Comparison of ENCODE assay signal across 10 cellular contexts in the genomic region with DNA sequence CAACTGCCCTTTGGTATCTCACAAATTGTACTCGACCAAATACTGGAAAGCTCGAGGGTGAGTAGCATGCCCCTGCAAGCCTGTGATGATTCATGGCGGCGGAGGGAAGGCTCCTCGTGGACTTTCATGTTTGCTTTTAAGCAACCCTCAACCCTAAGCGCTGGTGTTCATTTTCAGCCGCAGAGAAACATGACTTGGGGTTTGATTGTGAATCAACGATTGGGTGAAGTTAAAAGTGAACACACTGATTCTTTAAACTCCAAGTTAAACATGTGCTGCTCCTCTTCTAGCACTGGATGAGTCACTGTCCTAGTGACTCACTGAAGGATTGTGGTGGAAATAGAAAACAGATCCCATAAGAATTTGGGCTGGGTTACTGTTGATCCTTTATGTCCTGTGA. TPM values are rescaled to one million over a fixed set of nuclear protein-coding genes. Genes with fewer than 3 reads are reported as not detected.
A peak's percentile ranks its signal among the peaks of the same experiment; 100 is the strongest.
DNase-seq lines count a peak whose midpoint lies in the region; ATAC-seq and TF ChIP-seq lines count a peak whose summit lies in the region.
"Had no signal": no experiment of that assay in that cellular context is flagged by ENCODE, and none has a peak within 500 bp of the region (broad histone marks: within the 10 kb centered on the region; RNA-seq: fewer than 3 reads in every experiment).

No MANE protein-coding gene starts in this region.

- H3K36me3 Mint-ChIP-seq in activated T-cell treated with anti-CD3 and anti-CD28 coated beads, Interleukin-2, amount 50 U/mL, for 24 hours (ENCODE audit: low read depth) = peaks cover 46% of the 10 kb centered on the region
- no peaks in the 10 kb centered on the region for H3K36me3 Mint-ChIP-seq in natural killer cell treated with Interleukin-12 subunit alpha and Interleukin-12 subunit beta and Interleukin-15 and Interleukin-18, amount 100 ng/mL, for 72 hours

- peaks cover 16% of the 10 kb centered on the region for H3K27me3 Mint-ChIP-seq in activated T-cell treated with anti-CD3 and anti-CD28 coated beads, Interleukin-2, amount 50 U/mL, for 24 hours
- peaks cover 0 to 8% of the 10 kb centered on the region in 2 donors for H3K27me3 Mint-ChIP-seq in natural killer cell treated with Interleukin-12 subunit alpha and Interleukin-12 subunit beta and Interleukin-15 and Interleukin-18, amount 100 ng/mL, for 72 hours

- no peaks in the 10 kb centered on the region for H3K36me3 ChIP-seq in kidney epithelial cell (ENCODE audit: control insufficient read depth, insufficient read depth, low read length)

- H3K4me3 Mint-ChIP-seq in activated T-cell treated with anti-CD3 and anti-CD28 coated beads, Interleukin-2, amount 50 U/mL, for 24 hours = no peak overlapping the region
- no peak overlapping the region for H3K4me3 Mint-ChIP-seq in natural killer cell treated with Interleukin-12 subunit alpha and Interleukin-12 subunit beta and Interleukin-15 and Interleukin-18, amount 100 ng/mL, for 72 hours
- H3K4me3 Mint-ChIP-seq: central memory CD8-positive, alpha-beta T cell had no signal

- intact Hi-C loops in posterior vena cava (cut with DNase I) = no loop called here

- no peaks in the 10 kb centered on the region for H3K9me3 Mint-ChIP-seq in activated T-cell treated with anti-CD3 and anti-CD28 coated beads, Interleukin-2, amount 50 U/mL, for 24 hours
- H3K9me3 Mint-ChIP-seq in natural killer cell treated with Interleukin-12 subunit alpha and Interleukin-12 subunit beta and Interleukin-15 and Interleukin-18, amount 100 ng/mL, for 72 hours = no peaks in the 10 kb centered on the region
- H3K9me3 Mint-ChIP-seq: central memory CD8-positive, alpha-beta T cell had no signal

- no peak for ATAC-seq in natural killer cell treated with Interleukin-12 subunit alpha and Interleukin-12 subunit beta and Interleukin-15 and Interleukin-18, amount 100 ng/mL, for 72 hours

- H3K4me1 Mint-ChIP-seq in activated T-cell treated with anti-CD3 and anti-CD28 coated beads, Interleukin-2, amount 50 U/mL, for 24 hours (ENCODE audit: low read depth) = peaks cover 39% of the 10 kb centered on the region
- no peaks in the 10 kb centered on the region for H3K4me1 Mint-ChIP-seq in natural killer cell treated with Interleukin-12 subunit alpha and Interleukin-12 subunit beta and Interleukin-15 and Interleukin-18, amount 100 ng/mL, for 72 hours (ENCODE audit: low read depth in 2 of 2)
- H3K4me1 Mint-ChIP-seq: central memory CD8-positive, alpha-beta T cell had no signal

- peak; percentile 43 for DNase-seq in stimulated activated naive CD4-positive, alpha-beta T cell treated with Interleukin-2 at 50 U/mL for 16 hours (lab: John Stamatoyannopoulos, UW)
- DNase-seq in stimulated activated naive CD4-positive, alpha-beta T cell (lab: John Stamatoyannopoulos, UW) = no peak
- DNase-seq in activated T-cell treated with anti-CD3 and anti-CD28 coated beads, Interleukin-2, amount 50 U/mL, for 24 hours = peak; percentile 46
- DNase-seq in kidney epithelial cell (ENCODE audit: low read depth) = peak; percentile 86
- no peak for DNase-seq in posterior vena cava (ENCODE audit: low spot score)
- no peak for DNase-seq in natural killer cell treated with Interleukin-12 subunit alpha and Interleukin-12 subunit beta and Interleukin-15 and Interleukin-18, amount 100 ng/mL, for 72 hours (ENCODE audit: low spot score)
- no peak for DNase-seq in NCI-H1930 (lab: John Stamatoyannopoulos, UW)
- DNase-seq in NCI-H2081 treated with DMSO at 0.1 percent for 48 hours (lab: John Stamatoyannopoulos, UW) = no peak
- DNase-seq: NCI-H146 had no signal

- peak overlapping the region; percentile 80 for H3K27ac Mint-ChIP-seq in activated T-cell treated with anti-CD3 and anti-CD28 coated beads, Interleukin-2, amount 50 U/mL, for 24 hours
- H3K27ac Mint-ChIP-seq in natural killer cell treated with Interleukin-12 subunit alpha and Interleukin-12 subunit beta and Interleukin-15 and Interleukin-18, amount 100 ng/mL, for 72 hours = no peak overlapping the region

- no peaks in the 10 kb centered on the region for H3K27me3 ChIP-seq in kidney epithelial cell (ENCODE audit: control insufficient read depth, insufficient read depth, low read length)

- no peak overlapping the region for H3K4me3 ChIP-seq in kidney epithelial cell (ENCODE audit: low read depth, low read length)

- no peak for TF ChIP-seq CTCF in kidney epithelial cell (IDR thresholded peaks at IDR 0.05; ENCODE audit: insufficient read depth, low read length, poor library complexity, severe bottlenecking)

RNA-seq across cellular contexts. Expression of a gene that starts 8.3 kb away (rescaled TPM):
- total RNA-seq in kidney epithelial cell = 8.6 and 10.4 TPM in 2 replicates
- 10 to 100 TPM; 20.4 to 35.9 TPM for total RNA-seq in posterior vena cava
- total RNA-seq in natural killer cell treated with Interleukin-12 subunit alpha and Interleukin-12 subunit beta and Interleukin-15 and Interleukin-18, amount 100 ng/mL, for 72 hours = 1 to 10 TPM in 1 of 2 donors, under 1 TPM in 1; 0.43 to 2.2 TPM

RNA-seq across cellular contexts. Expression of a gene that starts 50.5 kb away (rescaled TPM):
- total RNA-seq in kidney epithelial cell = 18.4 and 22.5 TPM in 2 replicates
- 10 to 100 TPM; 15.2 to 16.6 TPM for total RNA-seq in posterior vena cava
- 1 to 10 TPM; 6.0 to 6.9 TPM for total RNA-seq in natural killer cell treated with Interleukin-12 subunit alpha and Interleukin-12 subunit beta and Interleukin-15 and Interleukin-18, amount 100 ng/mL, for 72 hours

Comparison
In these comparisons a context has a peak if more than half of its experiments do, and no peak if none do; other contexts are left out.
1. DNase-seq: peak in stimulated activated naive CD4-positive, alpha-beta T cell treated with Interleukin-2 at 50 U/mL for 16 hours (single experiment), activated T-cell treated with anti-CD3 and anti-CD28 coated beads, Interleukin-2, amount 50 U/mL, for 24 hours (single experiment) and kidney epithelial cell (single experiment); none in stimulated activated naive CD4-positive, alpha-beta T cell (0 of 6), posterior vena cava (single experiment), natural killer cell treated with Interleukin-12 subunit alpha and Interleukin-12 subunit beta and Interleukin-15 and Interleukin-18, amount 100 ng/mL, for 72 hours (single experiment), NCI-H1930 (0 of 2) and NCI-H2081 treated with DMSO at 0.1 percent for 48 hours (single experiment).